Comparison of ENCODE assay signal across 1 cellular context in the genomic region with DNA sequence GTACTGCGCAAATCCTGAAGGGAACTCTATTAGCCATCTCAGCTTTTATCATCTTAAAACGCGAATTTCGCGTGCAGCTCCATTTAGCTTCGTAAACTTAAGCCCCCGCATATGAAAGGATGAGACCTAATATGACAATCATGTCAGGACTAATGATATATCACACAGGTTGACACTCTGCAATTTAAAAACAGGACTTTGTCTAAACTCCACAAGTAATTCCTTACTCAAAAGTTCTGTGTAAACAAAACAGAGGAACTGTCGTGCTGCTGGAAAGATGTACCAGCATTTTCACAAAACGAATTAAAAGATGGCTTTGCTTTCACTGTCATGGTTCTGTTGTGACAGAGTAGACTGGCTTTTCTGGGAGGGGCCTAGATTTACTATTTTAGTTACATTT.
TF ChIP-seq lines count a peak whose summit lies in the region.

No MANE protein-coding gene starts in this region.

TF ChIP-seq in endothelial cell of umbilical vein, 7 proteins besides CTCF, POLR2A, EP300 and RAD21 (continued from another document):
- TF ChIP-seq, protein P1, sequence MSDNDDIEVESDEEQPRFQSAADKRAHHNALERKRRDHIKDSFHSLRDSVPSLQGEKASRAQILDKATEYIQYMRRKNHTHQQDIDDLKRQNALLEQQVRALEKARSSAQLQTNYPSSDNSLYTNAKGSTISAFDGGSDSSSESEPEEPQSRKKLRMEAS (IDR thresholded peaks at IDR 0.05; ENCODE audit: insufficient read depth, insufficient read length), result no peak
- TF ChIP-seq JUN (IDR thresholded peaks at IDR 0.05; ENCODE audit: borderline replicate concordance, insufficient read depth, insufficient read length, low read depth) (no peak), POLR2AphosphoS5 (IDR thresholded peaks at IDR 0.05; ENCODE audit: insufficient read depth, low read depth, low read length) (no peak), GATA2 (IDR thresholded peaks at IDR 0.05; ENCODE audit: insufficient read depth, insufficient read length, low read depth, low read length) (no peak), EZH2 (IDR thresholded peaks at IDR 0.05; ENCODE audit: borderline replicate concordance, low read depth, low read length, severe bottlenecking) (no peak)
